ENCODE assay signal across 18 cellular contexts in genomic region chr17:76862079-76862478, GRCh38. TPM values are rescaled to one million over a fixed set of nuclear protein-coding genes. Genes with fewer than 3 reads are reported as not detected.
DNase-seq lines count a peak whose midpoint lies in the region; ATAC-seq and TF ChIP-seq lines count a peak whose summit lies in the region.
"Had no signal": no experiment of that assay in that cellular context is flagged by ENCODE, and none has a peak within 500 bp of the region (broad histone marks: within the 10 kb centered on the region; RNA-seq: fewer than 3 reads in every experiment).

No MANE protein-coding gene starts in this region.

- no peaks in the 10 kb centered on the region for H3K9me3 Mint-ChIP-seq in endothelial cell (ENCODE audit: unreplicated experiment)
- H3K9me3 Mint-ChIP-seq: CD4-positive, alpha-beta T cell; CD8-positive, alpha-beta T cell had no signal

- POLR2A ChIA-PET in HEK293 (lab: Yijun Ruan, JAX), result no interaction called here

- H3K36me3 ChIP-seq in HEK293 (ENCODE audit: control insufficient read depth in 2 of 2, insufficient read depth in 1 of 2, low read length in 2 of 2), result no peaks in the 10 kb centered on the region

- TF ChIP-seq CTCF in HEK293 (tag by site-specific recombination; IDR thresholded peaks at IDR 0.05) (no peak), endothelial cell (IDR thresholded peaks at IDR 0.05; ENCODE audit: unreplicated experiment) (no peak)

- peaks cover 19% of the 10 kb centered on the region for H3K4me1 Mint-ChIP-seq in endothelial cell (ENCODE audit: unreplicated experiment)
- H3K4me1 Mint-ChIP-seq: B cell had no signal

- peak overlapping the region; percentile 10 for H3K4me3 Mint-ChIP-seq in endothelial cell (ENCODE audit: unreplicated experiment)
- H3K4me3 Mint-ChIP-seq: B cell; CD4-positive, alpha-beta T cell; CD8-positive, alpha-beta T cell had no signal

- H3K4me3 ChIP-seq in HEK293 (ENCODE audit: low read depth, low read length), result no peak overlapping the region
- H3K4me3 ChIP-seq: A549 had no signal

- H3K27me3 Mint-ChIP-seq in endothelial cell (ENCODE audit: unreplicated experiment), result peaks cover 3% of the 10 kb centered on the region

- CTCF ChIA-PET in HEK293 (lab: Yijun Ruan, JAX), result no interaction called here

- H3K27ac ChIP-seq in HEK293 (ENCODE audit: extremely low read depth, low read depth, low read length), result no peak overlapping the region
- H3K27ac ChIP-seq: 22Rv1, A549, C4-2B had no signal

- H3K27ac Mint-ChIP-seq in endothelial cell (ENCODE audit: unreplicated experiment), result peak overlapping the region; percentile 17
- H3K27ac Mint-ChIP-seq: B cell; CD4-positive, alpha-beta T cell; CD8-positive, alpha-beta T cell had no signal

- H3K4me1 ChIP-seq in HEK293 (ENCODE audit: control insufficient read depth, insufficient read depth, low read length), result no peaks in the 10 kb centered on the region

- no peak for ATAC-seq in GM19035 (IDR thresholded peaks at IDR 0.05; ENCODE audit: unreplicated experiment)
- ATAC-seq: A549; CD8-positive, alpha-beta T cell had no signal

- H3K36me3 Mint-ChIP-seq in endothelial cell (ENCODE audit: low read depth, unreplicated experiment), result peaks cover 4% of the 10 kb centered on the region
- H3K36me3 Mint-ChIP-seq: CD8-positive, alpha-beta T cell had no signal

- DNase-seq in NCI-H82 (lab: John Stamatoyannopoulos, UW) (peak; percentile 26), NCI-H82 treated with DMSO at 0.1 percent for 48 hours (lab: John Stamatoyannopoulos, UW; ENCODE audit: unreplicated experiment) (no peak), endothelial cell (ENCODE audit: low spot score) (no peak), SHP77 (lab: John Stamatoyannopoulos, UW) (no peak), globus pallidus (ENCODE audit: low spot score) (no peak)
- DNase-seq: AML-193; Caco-2; Calu3; CD4-positive, alpha-beta T cell; CD8-positive, alpha-beta T cell; DMS79 treated with DMSO at 0.1 percent for 48 hours; GF-D8 had no signal

- H3K9me3 ChIP-seq in HEK293 (ENCODE audit: control insufficient read depth, insufficient read depth, low read depth, low read length), result no peaks in the 10 kb centered on the region
- H3K9me3 ChIP-seq: A549, Caco-2 had no signal

TF ChIP-seq in HEK293, 187 proteins besides CTCF, POLR2A, EP300 and RAD21:
- TF ChIP-seq ZBTB7A (tag by site-specific recombination; IDR thresholded peaks at IDR 0.05; ENCODE audit: low read depth) (no peak), ZNF664 (tag by site-specific recombination; IDR thresholded peaks at IDR 0.05) (peak; percentile 93), ZNF248 (tag by site-specific recombination; IDR thresholded peaks at IDR 0.05) (no peak)

RNA-seq across cellular contexts. Expression of gene MGAT5B, which starts 6.1 kb away (rescaled TPM):
- total RNA-seq in endothelial cell (ENCODE audit: unreplicated experiment), result 6.2 TPM
